ENCODE assay signal across 12 cellular contexts in the genomic region with DNA sequence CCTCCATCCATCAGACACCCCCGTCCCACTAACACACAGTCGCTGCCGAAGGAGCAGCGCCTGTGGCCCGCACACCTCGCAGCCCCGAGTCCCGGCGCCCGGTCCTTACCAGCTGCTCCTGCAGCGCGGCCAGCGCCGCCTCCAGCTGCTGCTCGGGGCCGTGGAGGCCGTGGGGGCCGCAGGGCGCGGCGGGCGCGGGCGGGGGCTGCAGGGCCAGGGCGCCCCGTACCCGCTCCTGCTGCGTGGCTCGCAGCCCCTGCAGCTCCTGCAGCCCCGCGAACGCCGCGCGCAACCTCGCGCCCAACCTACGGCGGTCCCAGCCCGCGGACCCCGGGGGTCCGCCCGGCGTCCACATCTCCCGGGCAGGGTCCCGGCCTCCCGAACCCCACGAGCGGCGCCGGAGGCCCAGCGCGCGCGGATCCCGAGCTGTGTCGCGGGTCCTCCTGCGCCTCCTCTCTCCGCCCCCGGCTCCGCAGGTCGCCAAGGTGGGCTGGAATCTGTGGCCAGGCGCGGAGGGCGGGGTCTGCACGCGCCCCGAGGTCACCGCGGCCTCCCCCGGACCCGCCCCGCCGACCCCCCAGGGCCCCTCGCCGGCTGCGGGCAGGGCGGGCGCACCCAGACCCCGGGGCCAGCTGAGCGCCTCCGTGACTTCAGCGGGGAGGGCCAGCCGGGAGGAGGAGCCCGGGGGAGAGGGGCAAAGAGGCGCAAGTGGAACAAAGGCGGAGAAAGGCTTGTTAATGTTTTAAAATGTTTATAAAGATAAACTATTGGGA. TPM values are rescaled to one million over a fixed set of nuclear protein-coding genes. Genes with fewer than 3 reads are reported as not detected.
A peak's percentile ranks its signal among the peaks of the same experiment; 100 is the strongest.
DNase-seq lines count a peak whose midpoint lies in the region; ATAC-seq and TF ChIP-seq lines count a peak whose summit lies in the region.
"Had no signal": no experiment of that assay in that cellular context is flagged by ENCODE, and none has a peak within 500 bp of the region (broad histone marks: within the 10 kb centered on the region; RNA-seq: fewer than 3 reads in every experiment).

A gene with protein sequence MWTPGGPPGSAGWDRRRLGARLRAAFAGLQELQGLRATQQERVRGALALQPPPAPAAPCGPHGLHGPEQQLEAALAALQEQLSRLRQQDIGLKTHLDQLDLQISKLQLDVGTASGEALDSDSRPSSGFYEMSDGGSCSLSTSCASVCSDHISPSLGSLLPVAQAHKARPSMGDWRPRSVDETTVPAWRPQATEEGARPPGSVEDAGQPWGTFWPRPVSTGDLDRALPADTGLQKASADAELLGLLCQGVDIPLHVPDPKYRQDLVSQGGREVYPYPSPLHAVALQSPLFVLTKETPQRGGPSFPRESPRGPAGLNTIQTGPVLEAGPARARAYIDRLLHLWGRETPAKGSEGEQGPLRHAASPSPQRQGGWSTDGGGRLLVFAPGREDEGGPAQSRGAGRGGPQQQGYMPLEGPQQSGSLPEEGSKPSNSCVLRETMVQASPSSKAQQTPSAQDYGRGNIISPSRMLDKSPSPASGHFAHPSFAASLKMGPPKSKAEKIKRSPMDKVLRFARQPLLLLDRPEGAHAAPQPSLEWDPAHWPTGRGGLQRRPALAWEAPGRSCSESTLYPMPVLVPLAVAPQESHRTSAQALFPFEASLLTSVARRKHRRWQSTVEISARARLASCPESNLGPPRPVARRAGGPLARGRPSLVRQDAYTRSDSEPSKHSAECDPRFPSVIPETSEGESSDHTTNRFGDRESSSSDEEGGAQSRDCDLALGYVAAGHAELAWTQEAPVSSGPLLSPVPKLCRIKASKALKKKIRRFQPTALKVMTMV (minus strand): TSS at position 499 of the 773 bp plus-strand sequence. CDS start 144 bp downstream, at position 355.

- H3K4me1 ChIP-seq in HUES6 (ENCODE audit: control insufficient read depth, insufficient read depth, low read length) (peaks cover 23% of the 10 kb centered on the region), prostate gland (replicated peaks) (no peaks in the 10 kb centered on the region)

- under 1% methylated on average over 41 of the region's 89 CpGs for WGBS in prostate gland

- intact Hi-C loops in prostate gland (cut with DNase I), result loop anchor here (5.0 kb wide), 1 partner anchor 167 kb away; no protein-coding TSS in a partner anchor

- H3K9ac ChIP-seq in HUES6 (ENCODE audit: low read length), result peak within 1 kb of the TSS; percentile 53

- no peak within 1 kb of the TSS for H3K27ac ChIP-seq in HUES6 (ENCODE audit: low read depth, low read length)
- H3K27ac ChIP-seq in coronary artery, result peak within 1 kb of the TSS in 1 of 2 donors; percentile 49
- H3K27ac ChIP-seq in prostate gland, result peak within 1 kb of the TSS; percentile 70 to 77

- TF ChIP-seq POLR2A in prostate gland (IDR thresholded peaks at IDR 0.05), result no peak

- H3K36me3 ChIP-seq in HUES6 (ENCODE audit: control insufficient read depth, insufficient read depth, low read length), result no peaks in the 10 kb centered on the region
- no peaks in the 10 kb centered on the region for H3K36me3 ChIP-seq in prostate gland

- peak within 1 kb of the TSS; percentile 63 for H3K4me3 ChIP-seq in HUES6 (ENCODE audit: low read depth, low read length)
- H3K4me3 ChIP-seq in coronary artery, result peak within 1 kb of the TSS; percentile 66
- peak within 1 kb of the TSS; percentile 51 to 61 for H3K4me3 ChIP-seq in prostate gland

- H3K27me3 ChIP-seq in HUES6 (ENCODE audit: control insufficient read depth, insufficient read depth, low read length) (peaks cover 65% of the 10 kb centered on the region), prostate gland (replicated peaks; ENCODE audit: insufficient read depth) (no peaks in the 10 kb centered on the region)

- ATAC-seq in HG03521 (IDR thresholded peaks at IDR 0.05; ENCODE audit: unreplicated experiment), result no peak
- ATAC-seq: activated T-helper 17 cell treated with anti-CD3 and anti-CD28 coated beads, Interleukin-2, amount 50 U/mL, for 72 hours had no signal

- peaks cover 7% of the 10 kb centered on the region for H3K9me3 ChIP-seq in HUES6 (ENCODE audit: control insufficient read depth, insufficient read depth, low read depth, low read length)
- H3K9me3 ChIP-seq in prostate gland, result no peaks in the 10 kb centered on the region

- DNase-seq in coronary artery (ENCODE audit: low spot score) (no peak), iPS-NIHi7 (ENCODE audit: extremely low spot score) (peak; percentile 37), prostate gland (ENCODE audit: low spot score) (peak; percentile 30), NCI-H2171 (lab: John Stamatoyannopoulos, UW) (no peak), cortex of kidney (lab: John Stamatoyannopoulos, UW) (no peak)
- DNase-seq in stimulated activated CD4-positive, alpha-beta T cell treated with anti-CD3 and anti-CD28 coated beads, Interleukin-1b, Interleukin-23, amount 100 ng/mL, for 48 hours, result no peak
- DNase-seq: CD4-positive, alpha-beta T cell; effector CD4-positive, alpha-beta T cell; stimulated activated CD4-positive, alpha-beta T cell treated with anti-CD3 and anti-CD28 coated beads, Interleukin-15, amount 100 ng/mL, for 24 hours had no signal

- TF ChIP-seq CTCF in coronary artery (IDR thresholded peaks at IDR 0.05) (no peak), prostate gland (IDR thresholded peaks at IDR 0.05) (no peak)

RNA-seq across cellular contexts. Expression of the gene that starts here (rescaled TPM):
- 10 to 100 TPM; 22.1 to 28.1 TPM for total RNA-seq in prostate gland
- total RNA-seq: CD4-positive, alpha-beta T cell had no signal

Comparison
In these comparisons a context has a peak if more than half of its experiments do, and no peak if none do; other contexts are left out.
1. DNase-seq: peak in iPS-NIHi7 (single experiment) and prostate gland (single experiment); none in coronary artery (single experiment), NCI-H2171 (single experiment), cortex of kidney (single experiment) and stimulated activated CD4-positive, alpha-beta T cell treated with anti-CD3 and anti-CD28 coated beads, Interleukin-1b, Interleukin-23, amount 100 ng/mL, for 48 hours (single experiment).
2. Peak in every context shown above with its lines, with median percentiles within 50 percentile points of each other: H3K4me3 ChIP-seq.